ENCODE assay signal across 1 cellular context in the genomic region with DNA sequence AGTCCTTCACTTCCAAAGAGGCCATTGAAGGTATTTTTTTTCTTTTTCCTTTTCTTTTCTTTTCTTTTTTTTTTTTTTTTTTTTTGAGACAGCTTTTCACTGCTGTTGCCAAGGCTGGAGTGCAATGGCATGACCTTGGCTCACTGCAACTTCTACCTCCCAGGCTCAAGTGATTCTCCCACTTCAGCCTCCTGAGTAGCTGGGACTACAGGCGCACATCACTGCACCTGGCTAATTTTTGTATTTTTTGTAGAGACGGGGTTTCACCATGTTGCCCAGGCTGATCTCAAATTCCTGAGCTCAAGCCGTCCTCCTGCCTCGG. TPM values are rescaled to one million over a fixed set of nuclear protein-coding genes. Genes with fewer than 3 reads are reported as not detected.
"Had no signal": no experiment of that assay in that cellular context is flagged by ENCODE, and none has a peak within 500 bp of the region (broad histone marks: within the 10 kb centered on the region; RNA-seq: fewer than 3 reads in every experiment).

No MANE protein-coding gene starts in this region.

RNA-seq across cellular contexts. Expression of gene TMEM119, which starts 21.0 kb away (rescaled TPM):
- total RNA-seq: activated CD8-positive, alpha-beta memory T cell treated with anti-CD3 and anti-CD28 coated beads for 36 hours had no signal
